8 cellular contexts compared by ENCODE assay signal in the genomic region with DNA sequence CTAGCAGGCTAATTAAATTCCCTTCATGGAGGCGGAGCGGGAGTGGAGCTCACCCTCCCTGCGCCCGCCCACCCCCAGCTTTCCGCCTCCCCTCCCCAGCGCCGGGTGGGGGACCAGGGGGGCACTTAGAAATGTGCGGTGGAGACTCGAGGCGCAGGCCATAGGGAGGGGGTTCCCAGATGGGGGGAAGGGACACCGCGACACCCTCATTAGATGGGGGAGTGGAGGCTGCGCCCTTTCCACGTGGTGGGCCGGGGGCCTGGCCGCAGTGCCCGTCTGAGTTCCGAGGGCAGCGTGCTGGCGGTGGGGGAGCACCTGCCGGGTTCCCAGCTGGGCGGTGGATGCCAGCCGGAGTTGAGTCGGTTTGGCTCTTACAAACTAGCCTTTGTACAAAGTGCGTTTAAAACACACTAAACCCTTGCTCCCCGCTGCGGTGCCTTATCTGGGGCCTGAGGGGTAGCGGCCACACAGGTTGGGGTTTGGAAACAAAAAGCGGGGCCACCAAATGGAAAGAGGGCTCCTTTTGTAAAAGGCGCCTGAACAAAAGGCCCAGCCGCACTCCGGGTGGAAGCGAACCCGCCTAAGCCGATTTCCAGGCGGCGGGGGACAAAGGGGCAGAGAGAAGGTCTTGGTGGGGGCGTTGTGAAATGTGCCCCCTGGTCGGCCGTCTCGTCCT. TPM values are rescaled to one million over a fixed set of nuclear protein-coding genes. Genes with fewer than 3 reads are reported as not detected.
DNase-seq lines count a peak whose midpoint lies in the region; ATAC-seq and TF ChIP-seq lines count a peak whose summit lies in the region.

No MANE protein-coding gene starts in this region.

- peak overlapping the region; percentile 81 for H3K4me3 Mint-ChIP-seq in Caco-2 (ENCODE audit: unreplicated experiment)

- H3K9me3 ChIP-seq in Caco-2 (no peaks in the 10 kb centered on the region), osteoblast (ENCODE audit: low read depth, low read length) (no peaks in the 10 kb centered on the region)
- H3K9me3 ChIP-seq in effector memory CD4-positive, alpha-beta T cell (ENCODE audit: control insufficient read depth, low read length) = no peaks in the 10 kb centered on the region

- intact Hi-C loops in Caco-2 (cut with micrococcal nuclease; ENCODE audit: unreplicated experiment) = loop anchor here (1.0 to 5.0 kb wide), 4 partner anchors 8 to 337 kb away; no protein-coding TSS in a partner anchor

- ATAC-seq in HG03457 (IDR thresholded peaks at IDR 0.05; ENCODE audit: unreplicated experiment) (no peak), HG02571 (IDR thresholded peaks at IDR 0.05; ENCODE audit: unreplicated experiment) (no peak)

- peaks cover 62% of the 10 kb centered on the region for H4K20me1 ChIP-seq in osteoblast (ENCODE audit: insufficient read depth, low read length)

- peak overlapping the region; percentile 85 for H3K27ac Mint-ChIP-seq in Caco-2 (ENCODE audit: unreplicated experiment)

- H3K36me3 ChIP-seq in Caco-2 (ENCODE audit: control insufficient read depth, insufficient read depth, low read length) (peaks cover 8% of the 10 kb centered on the region; the same call in 1 of the 2 replicates), osteoblast (ENCODE audit: insufficient read depth, low read length) (no peaks in the 10 kb centered on the region)
- no peaks in the 10 kb centered on the region for H3K36me3 ChIP-seq in effector memory CD4-positive, alpha-beta T cell (ENCODE audit: control insufficient read depth, insufficient read depth, low read length)

- H3K4me2 ChIP-seq in osteoblast (ENCODE audit: insufficient read depth, low read length) = peak overlapping the region; percentile 81

- no peaks in the 10 kb centered on the region for H3K27me3 ChIP-seq in Caco-2 (replicated peaks; ENCODE audit: control insufficient read depth, insufficient read depth, low read length)
- H3K27me3 ChIP-seq in effector memory CD4-positive, alpha-beta T cell (replicated peaks; ENCODE audit: control insufficient read depth, insufficient read depth, low read length, poor library complexity, severe bottlenecking) = no peaks in the 10 kb centered on the region
- no peaks in the 10 kb centered on the region for H3K27me3 ChIP-seq in osteoblast (ENCODE audit: insufficient read depth, low read length)

- H2AFZ ChIP-seq in osteoblast (ENCODE audit: low read length) = no peak overlapping the region

- H3K4me3 ChIP-seq in Caco-2 (ENCODE audit: low read depth, low read length) (peak overlapping the region; percentile 95), osteoblast (ENCODE audit: insufficient read depth, low read length) (peak overlapping the region; percentile 78)
- peak overlapping the region; percentile 40 for H3K4me3 ChIP-seq in effector memory CD4-positive, alpha-beta T cell (ENCODE audit: insufficient read depth, low read depth, low read length, poor library complexity, severe bottlenecking)

- no peaks in the 10 kb centered on the region for H3K27me3 Mint-ChIP-seq in Caco-2 (ENCODE audit: insufficient read depth, unreplicated experiment)

- TSS peak; percentile 43 for BruUV-seq in Caco-2 (replicated peaks; lab: Mats Ljungman, UMichigan)

- peaks cover 30% of the 10 kb centered on the region for H3K4me1 ChIP-seq in Caco-2
- H3K4me1 ChIP-seq in effector memory CD4-positive, alpha-beta T cell (ENCODE audit: control insufficient read depth, insufficient read depth, low read length, poor library complexity, severe bottlenecking) = peaks cover 56% of the 10 kb centered on the region
- H3K4me1 ChIP-seq in osteoblast (ENCODE audit: insufficient read depth, low read length) = peaks cover 33% of the 10 kb centered on the region

- H3K36me3 Mint-ChIP-seq in Caco-2 (ENCODE audit: insufficient read depth, unreplicated experiment) = peaks cover 68% of the 10 kb centered on the region

- H3K79me2 ChIP-seq in osteoblast (ENCODE audit: insufficient read depth, low read length) = peaks cover 64% of the 10 kb centered on the region

- DNase-seq in Caco-2 (peak in 1 of 2 experiments; percentile 40), NAMALWA (ENCODE audit: low spot score) (peak; percentile 28), osteoblast (ENCODE audit: insufficient read length, low spot score, missing footprints) (peak; percentile 80), SK-N-DZ (ENCODE audit: low spot score) (no peak), HuH-7 (ENCODE audit: low spot score) (no peak)
- DNase-seq in effector memory CD4-positive, alpha-beta T cell = no peak

- H3K27ac ChIP-seq in effector memory CD4-positive, alpha-beta T cell (ENCODE audit: insufficient read depth, low read length, poor library complexity, severe bottlenecking) = peak overlapping the region; percentile 4
- no peak overlapping the region for H3K27ac ChIP-seq in osteoblast (ENCODE audit: low read depth, low read length)

- no peak for TF ChIP-seq CTCF in Caco-2 (IDR thresholded peaks at IDR 0.05; ENCODE audit: insufficient read depth in 1 of 2, low read depth in 1 of 2, low read length in 1 of 2, severe bottlenecking in 1 of 2, unreplicated experiment in 1 of 2)
- TF ChIP-seq CTCF in osteoblast (IDR thresholded peaks at IDR 0.05; ENCODE audit: extremely low read depth, low read depth, low read length) = no peak

- POLR2A ChIA-PET in Caco-2 (lab: Charles Lee) = interaction anchor here (0.6 to 2.1 kb wide), 5 partner anchors 61 to 280 kb away, joined by 3 to 20 read pairs (median 8); no protein-coding TSS in a partner anchor

- H3K4me1 Mint-ChIP-seq in Caco-2 (ENCODE audit: low read depth, unreplicated experiment) = peaks cover 18% of the 10 kb centered on the region

- CTCF ChIA-PET in Caco-2 (lab: Charles Lee) = interaction anchor here (0.6 to 1.9 kb wide), 7 partner anchors 14 to 416 kb away, joined by 3 to 14 read pairs (median 3); no protein-coding TSS in a partner anchor

- no peaks in the 10 kb centered on the region for H3K9me3 Mint-ChIP-seq in Caco-2 (ENCODE audit: unreplicated experiment)

RNA-seq across cellular contexts. Expression of gene GSE1, which starts 1.4 kb away (rescaled TPM):
- 140 and 142 TPM in 2 replicates for total RNA-seq in Caco-2 (2022)
- total RNA-seq in osteoblast = 49.6 and 55.7 TPM in 2 replicates
- polyA plus RNA-seq in SK-N-DZ (2014; cell fraction: cytosol; rRNA removed) = 51.5 and 62.6 TPM in 2 replicates
- 114 and 225 TPM in 2 replicates for polyA plus RNA-seq in SK-N-DZ (2014; cell fraction: nucleus; rRNA removed)

Comparison
In these comparisons a context has a peak if more than half of its experiments do, and no peak if none do; other contexts are left out.
1. DNase-seq: peak in NAMALWA (single experiment) and osteoblast (single experiment); none in effector memory CD4-positive, alpha-beta T cell (0 of 3), SK-N-DZ (single experiment) and HuH-7 (single experiment).
2. H3K4me3 ChIP-seq: peak in every context shown above with its lines; median percentile 95 in Caco-2; 78 in osteoblast; 40 in effector memory CD4-positive, alpha-beta T cell.